Comparison of ENCODE assay signal across 21 cellular contexts in the genomic region with DNA sequence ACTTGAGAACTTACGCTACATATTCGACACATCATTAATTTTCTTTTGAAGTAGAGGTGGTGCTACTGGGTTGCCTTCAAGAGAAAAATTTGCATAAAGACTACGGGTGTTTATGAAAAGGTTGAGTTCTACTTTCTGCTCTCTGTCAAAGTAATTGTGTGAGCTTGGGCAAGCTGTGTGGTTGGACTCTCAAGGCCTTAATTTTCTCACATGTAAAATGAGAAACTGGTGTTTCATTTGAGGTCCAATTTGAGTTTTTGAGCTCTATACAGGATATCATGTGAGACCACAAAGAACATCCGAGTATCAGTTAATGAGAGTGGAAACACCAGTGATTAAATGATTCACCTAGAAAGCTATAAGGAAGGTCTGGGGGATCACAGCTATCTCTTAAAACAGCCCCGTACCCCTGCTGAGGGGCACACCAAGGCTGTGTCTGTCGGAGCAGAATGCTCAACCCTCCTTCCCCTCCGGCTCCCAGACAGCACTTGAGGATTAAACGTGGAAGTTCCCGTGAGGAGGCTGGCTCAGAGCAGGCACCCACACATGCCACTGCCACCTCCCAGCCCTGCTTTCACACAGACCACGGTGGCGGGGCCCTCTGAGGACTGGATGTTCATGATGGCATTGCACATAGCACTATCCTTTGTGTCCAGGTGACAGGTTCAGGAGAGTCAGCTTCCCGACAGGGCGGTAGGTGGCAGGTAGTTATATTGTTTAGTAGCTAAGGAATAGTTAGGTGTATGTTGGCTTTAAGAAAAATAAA.
A peak's percentile ranks its signal among the peaks of the same experiment; 100 is the strongest.
DNase-seq lines count a peak whose midpoint lies in the region; ATAC-seq and TF ChIP-seq lines count a peak whose summit lies in the region.
"Had no signal": no experiment of that assay in that cellular context is flagged by ENCODE, and none has a peak within 500 bp of the region (broad histone marks: within the 10 kb centered on the region; RNA-seq: fewer than 3 reads in every experiment).

No MANE protein-coding gene starts in this region.

- no peaks in the 10 kb centered on the region for H3K36me3 ChIP-seq in brain microvascular endothelial cell (replicated peaks)

- H3K27me3 Mint-ChIP-seq in stimulated activated naive CD8-positive, alpha-beta T cell treated with anti-CD3 and anti-CD28 coated beads, Interleukin-15, amount 100 ng/mL, for 72 hours = no peaks in the 10 kb centered on the region
- peaks cover 4% of the 10 kb centered on the region for H3K27me3 Mint-ChIP-seq in brain
- peaks cover 9% of the 10 kb centered on the region for H3K27me3 Mint-ChIP-seq in stimulated activated memory B cell treated with anti-CD40 and anti-IgM and Interleukin-4, amounts not matched to agents 10 μg/mL and 1 μg/mL and 100 μg/mL, for 72 hours

- no peak overlapping the region for H3K27ac ChIP-seq in brain microvascular endothelial cell
- H3K27ac ChIP-seq: 22Rv1, C4-2B had no signal

- peak; percentile 46 for ATAC-seq in stimulated activated naive CD8-positive, alpha-beta T cell treated with anti-CD3 and anti-CD28 coated beads, Interleukin-15, amount 100 ng/mL, for 72 hours
- no peak for ATAC-seq in stimulated activated naive CD8-positive, alpha-beta T cell treated with anti-CD3 and anti-CD28 coated beads, Interleukin-15, Interleukin-2, amounts not matched to agents 100 U/mL and 50 U/mL, for 24 hours
- ATAC-seq in stimulated activated memory B cell treated with anti-CD40 and anti-IgM and Interleukin-4, amounts not matched to agents 10 μg/mL and 1 μg/mL and 100 μg/mL, for 72 hours = peak; percentile 50
- ATAC-seq: HepG2 had no signal

- H3K9me3 Mint-ChIP-seq in stimulated activated naive CD8-positive, alpha-beta T cell treated with anti-CD3 and anti-CD28 coated beads, Interleukin-15, amount 100 ng/mL, for 72 hours = peaks cover 4% of the 10 kb centered on the region in 2 donors
- H3K9me3 Mint-ChIP-seq in brain = peaks cover under 1 to 11% (median 7%) of the 10 kb centered on the region in 5 experiments
- H3K9me3 Mint-ChIP-seq in stimulated activated memory B cell treated with anti-CD40 and anti-IgM and Interleukin-4, amounts not matched to agents 10 μg/mL and 1 μg/mL and 100 μg/mL, for 72 hours = peaks cover 1% of the 10 kb centered on the region

- TF ChIP-seq CTCF in brain (conservative IDR thresholded peaks at IDR 0.05) (no peak), brain microvascular endothelial cell (IDR thresholded peaks at IDR 0.05; ENCODE audit: low read depth, low read length, missing control alignments) (no peak)

- no peaks in the 10 kb centered on the region for H3K4me1 Mint-ChIP-seq in stimulated activated naive CD8-positive, alpha-beta T cell treated with anti-CD3 and anti-CD28 coated beads, Interleukin-15, amount 100 ng/mL, for 72 hours
- peaks cover 28% of the 10 kb centered on the region for H3K4me1 Mint-ChIP-seq in brain
- H3K4me1 Mint-ChIP-seq in stimulated activated memory B cell treated with anti-CD40 and anti-IgM and Interleukin-4, amounts not matched to agents 10 μg/mL and 1 μg/mL and 100 μg/mL, for 72 hours = no peaks in the 10 kb centered on the region

- no peak overlapping the region for H3K4me3 ChIP-seq in brain microvascular endothelial cell (ENCODE audit: low read depth, low read length)

- peak in 2 of 3 experiments; percentile 29 to 43 for DNase-seq in NCI-H1417 (lab: John Stamatoyannopoulos, UW)
- no peak for DNase-seq in NCI-H1417 treated with DMSO at 0.1 percent for 48 hours (lab: John Stamatoyannopoulos, UW)
- no peak for DNase-seq in stimulated activated naive CD8-positive, alpha-beta T cell treated with anti-CD3 and anti-CD28 coated beads, Interleukin-15, amount 100 ng/mL, for 72 hours
- no peak for DNase-seq in stimulated activated naive CD8-positive, alpha-beta T cell treated with anti-CD3 and anti-CD28 coated beads, Interleukin-15, Interleukin-2, amounts not matched to agents 100 U/mL and 50 U/mL, for 24 hours
- no peak for DNase-seq in ecto neural progenitor cell (ENCODE audit: low spot score)
- DNase-seq in brain microvascular endothelial cell = no peak
- DNase-seq: AML-193, DND-41, KBM-7, NCI-H1105, NCI-H1694 treated with DMSO at 0.1 percent for 48 hours, NCI-H2107, NCI-H345, NCI-H748 treated with DMSO at 0.1 percent for 48 hours, RPMI8226, SIG-M5 had no signal

- peaks cover 7% of the 10 kb centered on the region for H3K36me3 Mint-ChIP-seq in brain
- H3K36me3 Mint-ChIP-seq in stimulated activated memory B cell treated with anti-CD40 and anti-IgM and Interleukin-4, amounts not matched to agents 10 μg/mL and 1 μg/mL and 100 μg/mL, for 72 hours = no peaks in the 10 kb centered on the region

- H3K4me3 Mint-ChIP-seq in stimulated activated naive CD8-positive, alpha-beta T cell treated with anti-CD3 and anti-CD28 coated beads, Interleukin-15, amount 100 ng/mL, for 72 hours = no peak overlapping the region
- H3K4me3 Mint-ChIP-seq in brain = no peak overlapping the region
- no peak overlapping the region for H3K4me3 Mint-ChIP-seq in stimulated activated memory B cell treated with anti-CD40 and anti-IgM and Interleukin-4, amounts not matched to agents 10 μg/mL and 1 μg/mL and 100 μg/mL, for 72 hours

- in situ Hi-C loops in brain microvascular endothelial cell (cut with HindIII; ENCODE audit: low pct_ligation_motif_present, low sequenced_read_pairs) = no loop called here

- H3K27ac Mint-ChIP-seq in stimulated activated naive CD8-positive, alpha-beta T cell treated with anti-CD3 and anti-CD28 coated beads, Interleukin-15, amount 100 ng/mL, for 72 hours = no peak overlapping the region
- H3K27ac Mint-ChIP-seq in brain = peak overlapping the region in 4 of 5 experiments; percentile 28 to 74 (median 40)
- H3K27ac Mint-ChIP-seq in stimulated activated memory B cell treated with anti-CD40 and anti-IgM and Interleukin-4, amounts not matched to agents 10 μg/mL and 1 μg/mL and 100 μg/mL, for 72 hours = no peak overlapping the region

- no peaks in the 10 kb centered on the region for H3K27me3 ChIP-seq in brain microvascular endothelial cell (replicated peaks)

Comparison
In these comparisons a context has a peak if more than half of its experiments do, and no peak if none do; other contexts are left out.
1. DNase-seq: peak in NCI-H1417 (2 of 3); none in NCI-H1417 treated with DMSO at 0.1 percent for 48 hours (single experiment), stimulated activated naive CD8-positive, alpha-beta T cell treated with anti-CD3 and anti-CD28 coated beads, Interleukin-15, amount 100 ng/mL, for 72 hours (0 of 2), stimulated activated naive CD8-positive, alpha-beta T cell treated with anti-CD3 and anti-CD28 coated beads, Interleukin-15, Interleukin-2, amounts not matched to agents 100 U/mL and 50 U/mL, for 24 hours (single experiment), ecto neural progenitor cell (single experiment) and brain microvascular endothelial cell (single experiment).
2. H3K27ac Mint-ChIP-seq: peak in brain (4 of 5); none in stimulated activated naive CD8-positive, alpha-beta T cell treated with anti-CD3 and anti-CD28 coated beads, Interleukin-15, amount 100 ng/mL, for 72 hours (0 of 2) and stimulated activated memory B cell treated with anti-CD40 and anti-IgM and Interleukin-4, amounts not matched to agents 10 μg/mL and 1 μg/mL and 100 μg/mL, for 72 hours (single experiment).